Comparison of ENCODE assay signal across 22 cellular contexts in the genomic region with DNA sequence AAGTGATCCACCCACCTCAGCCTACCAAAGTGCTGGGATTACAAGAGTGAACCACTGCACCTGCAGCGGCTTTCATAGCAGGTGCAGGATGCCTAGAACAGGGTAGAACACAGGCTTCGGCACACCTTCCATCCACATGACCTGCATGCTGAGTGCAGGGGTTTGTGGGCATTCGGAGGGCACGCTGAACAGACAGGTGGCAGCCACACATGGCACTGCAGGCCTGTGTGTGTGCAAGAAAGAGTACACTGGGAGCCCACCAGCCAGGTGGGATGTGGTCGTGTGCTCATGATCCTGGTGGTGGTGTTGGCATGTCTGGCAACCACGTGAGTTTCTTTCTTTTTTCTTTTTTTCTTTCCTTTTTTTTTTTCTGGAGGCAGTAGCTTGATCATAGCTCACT. TPM values are rescaled to one million over a fixed set of nuclear protein-coding genes. Genes with fewer than 3 reads are reported as not detected.
DNase-seq lines count a peak whose midpoint lies in the region; ATAC-seq lines count a peak whose summit lies in the region.
"Had no signal": no experiment of that assay in that cellular context is flagged by ENCODE, and none has a peak within 500 bp of the region (broad histone marks: within the 10 kb centered on the region; RNA-seq: fewer than 3 reads in every experiment).

No MANE protein-coding gene starts in this region.

- WGBS in neuronal stem cell (ENCODE audit: extremely low coverage in 2 of 2, insufficient read length in 2 of 2, insufficient replicate concordance in 1 of 2), 2 donors = no CpG with 5 or more reads among the region's 6 CpGs
- no CpG with 5 or more reads among the region's 6 CpGs for WGBS in trophoblast cell (ENCODE audit: extremely low coverage, insufficient coverage, insufficient read length)
- WGBS in GM23248 (ENCODE audit: low coverage in 1 of 2, low lambda C conversion rate in 2 of 2, missing lambda C conversion rate in 2 of 2), 2 experiments = 65 to 67% methylated on average over 6 of the region's 6 CpGs

- H3K4me2 ChIP-seq in neuronal stem cell (ENCODE audit: insufficient read depth, low read length, poor library complexity, severe bottlenecking) = no peak overlapping the region
- no peak overlapping the region for H3K4me2 ChIP-seq in trophoblast cell (ENCODE audit: low read length)
- H3K4me2 ChIP-seq in GM23248 (ENCODE audit: unreplicated experiment) = no peak overlapping the region
- H3K4me2 ChIP-seq: BLaER1 had no signal

- H3K36me3 ChIP-seq in H7 (replicated peaks; ENCODE audit: control insufficient read depth, insufficient read depth, low read length) (no peaks in the 10 kb centered on the region), neuronal stem cell (replicated peaks in 1 of 2; ENCODE audit: control insufficient read depth in 2 of 2, insufficient read depth in 2 of 2, low read length in 2 of 2) (no peaks in the 10 kb centered on the region), trophoblast cell (ENCODE audit: control insufficient read depth in 1 of 2, insufficient read depth in 2 of 2, low read length in 2 of 2) (no peaks in the 10 kb centered on the region), GM23248 (ENCODE audit: low read depth) (no peaks in the 10 kb centered on the region)
- H3K36me3 ChIP-seq: BE2C had no signal

- H3K23ac ChIP-seq in neuronal stem cell (ENCODE audit: low read depth, low read length, poor library complexity) = no peak overlapping the region
- no peak overlapping the region for H3K23ac ChIP-seq in trophoblast cell (ENCODE audit: low read length)

- H3K4me3 ChIP-seq in H7 (ENCODE audit: insufficient read depth, low read depth, low read length) = no peak overlapping the region
- H3K4me3 ChIP-seq in neuronal stem cell (ENCODE audit: low read length in 2 of 2) = peak overlapping the region in 1 of 2 donors; percentile 65
- peak overlapping the region; percentile 7 for H3K4me3 ChIP-seq in trophoblast cell (ENCODE audit: low read depth, low read length)
- no peak overlapping the region for H3K4me3 ChIP-seq in GM23248
- H3K4me3 ChIP-seq: BLaER1 had no signal

- H4K20me1 ChIP-seq in GM23248 (ENCODE audit: insufficient read depth) = no peaks in the 10 kb centered on the region

- no peak overlapping the region for H2AK5ac ChIP-seq in neuronal stem cell (ENCODE audit: low read depth, low read length)
- H2AK5ac ChIP-seq in trophoblast cell (ENCODE audit: low read length) = no peak overlapping the region

- H3K27me3 ChIP-seq in H7 (ENCODE audit: control insufficient read depth, insufficient read depth, low read length) = no peaks in the 10 kb centered on the region
- peaks cover 0 to 8% (median 0%) of the 10 kb centered on the region in 3 experiments for H3K27me3 ChIP-seq in neuronal stem cell (ENCODE audit: control insufficient read depth in 3 of 3, insufficient read depth in 3 of 3, low read depth in 1 of 3, low read length in 3 of 3)
- no peaks in the 10 kb centered on the region for H3K27me3 ChIP-seq in trophoblast cell (ENCODE audit: insufficient read depth, low read length)
- H3K27me3 ChIP-seq in GM23248 (replicated peaks; ENCODE audit: insufficient read depth) = no peaks in the 10 kb centered on the region
- H3K27me3 ChIP-seq: BE2C, BLaER1 had no signal

- H3K9me3 ChIP-seq in neuronal stem cell (replicated peaks in 1 of 2; ENCODE audit: control insufficient read depth in 2 of 2, insufficient read depth in 1 of 2, low read depth in 1 of 2, low read length in 2 of 2) (no peaks in the 10 kb centered on the region), trophoblast cell (ENCODE audit: insufficient read depth, low read depth, low read length) (peaks cover 10% of the 10 kb centered on the region), GM23248 (ENCODE audit: low read depth) (no peaks in the 10 kb centered on the region)
- H3K9me3 ChIP-seq: BE2C, BLaER1 had no signal

- ATAC-seq in GM21717 (IDR thresholded peaks at IDR 0.05; ENCODE audit: unreplicated experiment) = no peak

- no peaks in the 10 kb centered on the region for H3F3A ChIP-seq in GM23248 (ENCODE audit: insufficient read depth)

- no peak overlapping the region for H4K8ac ChIP-seq in neuronal stem cell (ENCODE audit: low read depth, low read length)
- H4K8ac ChIP-seq in trophoblast cell (ENCODE audit: low read depth, low read length) = no peak overlapping the region

- H3K27ac ChIP-seq in neuronal stem cell (replicated peaks; ENCODE audit: low read length) (no peak overlapping the region), trophoblast cell (ENCODE audit: low read depth, low read length) (no peak overlapping the region), GM23248 (no peak overlapping the region)
- H3K27ac ChIP-seq: BLaER1 had no signal

- H4K91ac ChIP-seq in neuronal stem cell (ENCODE audit: low read depth, low read length, poor library complexity) (no peak overlapping the region), trophoblast cell (ENCODE audit: low read depth, low read length) (no peak overlapping the region)

- peak; percentile 11 for DNase-seq in D341Med (ENCODE audit: low spot score)
- DNase-seq in H7 = peak; percentile 17
- DNase-seq in neuronal stem cell (ENCODE audit: low spot score) = no peak
- no peak for DNase-seq in trophoblast cell
- DNase-seq in NCI-H2196 treated with DMSO at 0.1 percent for 48 hours (lab: John Stamatoyannopoulos, UW; ENCODE audit: unreplicated experiment) = no peak
- no peak for DNase-seq in NOMO-1 treated with dmso at 0.1 percent for 144 hours (lab: John Stamatoyannopoulos, UW; ENCODE audit: unreplicated experiment)
- no peak for DNase-seq in GM23248
- DNase-seq: 8988T; ACHN; BE2C; C1 segment of cervical spinal cord; CD4-positive, alpha-beta memory T cell; CD4-positive, CD25-positive, alpha-beta regulatory T cell; COR-L47; DMS79 treated with DMSO at 0.1 percent for 48 hours; GF-D8 had no signal

- peaks cover 3 to 4% of the 10 kb centered on the region in 2 donors for H3K4me1 ChIP-seq in neuronal stem cell (ENCODE audit: control insufficient read depth in 2 of 2, insufficient read depth in 1 of 2, low read depth in 1 of 2, low read length in 2 of 2)
- H3K4me1 ChIP-seq in trophoblast cell (ENCODE audit: control insufficient read depth in 1 of 2, insufficient read depth in 2 of 2, low read length in 2 of 2) = no peaks in the 10 kb centered on the region
- H3K4me1 ChIP-seq in GM23248 (ENCODE audit: insufficient read depth) = no peaks in the 10 kb centered on the region
- H3K4me1 ChIP-seq: BE2C had no signal

- H2BK5ac ChIP-seq in neuronal stem cell (ENCODE audit: low read length) (no peak overlapping the region), trophoblast cell (ENCODE audit: low read depth, low read length, poor library complexity) (no peak overlapping the region)

- H4K12ac ChIP-seq in trophoblast cell (ENCODE audit: low read depth, low read length) = peak overlapping the region; percentile 37

- H3K18ac ChIP-seq in neuronal stem cell (ENCODE audit: low read length) = no peak overlapping the region
- H3K18ac ChIP-seq in trophoblast cell (ENCODE audit: low read length) = no peak overlapping the region

- no peaks in the 10 kb centered on the region for H3K79me2 ChIP-seq in trophoblast cell (ENCODE audit: control insufficient read depth, insufficient read depth, low read length, poor library complexity)
- H3K79me2 ChIP-seq in GM23248 (ENCODE audit: insufficient read depth) = no peaks in the 10 kb centered on the region

- no peak overlapping the region for H3K14ac ChIP-seq in neuronal stem cell (ENCODE audit: low read length)
- H3K14ac ChIP-seq in trophoblast cell (ENCODE audit: low read length) = no peak overlapping the region

- H2BK12ac ChIP-seq in neuronal stem cell (ENCODE audit: low read length) (no peak overlapping the region), trophoblast cell (ENCODE audit: low read length) (no peak overlapping the region)

- in situ Hi-C loops in GM23248 (cut with MboI) = loop anchor here (10.0 kb wide), 1 partner anchor 658 kb away; no protein-coding TSS in a partner anchor

- H3K9ac ChIP-seq in neuronal stem cell (ENCODE audit: low read depth, low read length, poor library complexity) (peak overlapping the region; percentile 72), trophoblast cell (ENCODE audit: low read length) (no peak overlapping the region), GM23248 (no peak overlapping the region)
- H3K9ac ChIP-seq: BLaER1 had no signal

- H2BK15ac ChIP-seq in neuronal stem cell (ENCODE audit: low read length) = no peak overlapping the region

- no peak overlapping the region for H2AFZ ChIP-seq in neuronal stem cell (ENCODE audit: low read length)
- no peak overlapping the region for H2AFZ ChIP-seq in trophoblast cell (ENCODE audit: insufficient read depth, low read length, poor library complexity)
- H2AFZ ChIP-seq in GM23248 = no peak overlapping the region

- H3K4ac ChIP-seq in neuronal stem cell (ENCODE audit: low read length) = no peak overlapping the region
- no peak overlapping the region for H3K4ac ChIP-seq in trophoblast cell (ENCODE audit: low read depth, low read length)

- H3K79me1 ChIP-seq in neuronal stem cell (ENCODE audit: low read depth, low read length) (no peaks in the 10 kb centered on the region), trophoblast cell (ENCODE audit: low read length) (no peaks in the 10 kb centered on the region)

- H3K9me2 ChIP-seq in GM23248 (ENCODE audit: insufficient read depth) = no peaks in the 10 kb centered on the region

- H2BK120ac ChIP-seq in neuronal stem cell (ENCODE audit: low read depth, low read length) = no peak overlapping the region
- no peak overlapping the region for H2BK120ac ChIP-seq in trophoblast cell (ENCODE audit: insufficient read depth, low read length, poor library complexity)

RNA-seq across cellular contexts. Expression of gene KDELR2, which starts 28.9 kb away (rescaled TPM):
- total RNA-seq in H7 (2014; rRNA removed; shearing (Covaris generic)) = 60.9 and 64.1 TPM in 2 replicates
- 70.7 TPM for polyA plus RNA-seq in neuronal stem cell (2013, experiment 1 of 2)
- polyA plus RNA-seq in neuronal stem cell (2013, experiment 2 of 2) = 74.1 TPM
- 248 and 259 TPM in 2 replicates for polyA plus RNA-seq in trophoblast cell (2013)
- 275 and 319 TPM in 2 replicates for total RNA-seq in GM23248 (2014; rRNA removed; shearing (Covaris generic))
- 686 and 702 TPM in 2 replicates for polyA plus RNA-seq in GM23248 (2016; fragmentation: Nextera tagmentation; extraction: Ambion mirVana)

RNA-seq across cellular contexts. Expression of gene GRID2IP, which starts 38.4 kb away (rescaled TPM):
- total RNA-seq in H7 (2014; rRNA removed; shearing (Covaris generic)) = 0.28 and 0.33 TPM in 2 replicates
- polyA plus RNA-seq in neuronal stem cell (2013, experiment 1 of 2) = 0.33 TPM
- polyA plus RNA-seq in neuronal stem cell (2013, experiment 2 of 2) = 0.30 TPM
- 0.05 and 0.07 TPM in 2 replicates for polyA plus RNA-seq in trophoblast cell (2013)
- total RNA-seq in GM23248 (2014; rRNA removed; shearing (Covaris generic)) = not detected in 2 replicates
- not detected in 2 replicates for polyA plus RNA-seq in GM23248 (2016; fragmentation: Nextera tagmentation; extraction: Ambion mirVana)
- total RNA-seq: A673 had no signal
- polyA plus RNA-seq: AG04450; CD14-positive monocyte; CD8-positive, alpha-beta memory T cell had no signal

Comparison
In these comparisons a context has a peak if more than half of its experiments do, and no peak if none do; other contexts are left out.
1. DNase-seq: peak in D341Med (single experiment) and H7 (single experiment); none in neuronal stem cell (single experiment), trophoblast cell (0 of 2), NCI-H2196 treated with DMSO at 0.1 percent for 48 hours (single experiment), NOMO-1 treated with dmso at 0.1 percent for 144 hours (single experiment) and GM23248 (single experiment).